1 cellular context compared by ENCODE assay signal in the genomic region with DNA sequence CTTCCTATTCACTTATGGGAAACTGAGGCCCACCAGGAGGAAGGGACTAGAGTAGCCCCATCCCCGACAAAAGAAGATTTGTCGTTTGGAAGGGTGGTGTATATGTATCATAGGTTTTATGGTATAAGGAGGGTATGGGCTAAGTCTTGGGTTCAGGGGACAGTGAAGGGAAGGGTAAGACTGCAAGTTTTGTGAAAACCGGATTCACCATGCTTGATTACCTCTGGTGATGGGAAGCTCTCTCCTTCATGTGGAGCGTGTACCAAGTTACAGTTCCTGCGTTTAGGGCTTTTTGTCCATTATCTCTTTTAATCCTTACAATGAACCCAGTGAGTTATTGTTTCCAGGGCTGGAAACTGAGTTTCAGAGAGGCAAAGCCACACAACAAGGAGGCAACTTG.
TF ChIP-seq lines count a peak whose summit lies in the region.

No MANE protein-coding gene starts in this region.

TF ChIP-seq in HepG2, 621 proteins besides CTCF, POLR2A, EP300 and RAD21:
- TF ChIP-seq, protein P1, sequence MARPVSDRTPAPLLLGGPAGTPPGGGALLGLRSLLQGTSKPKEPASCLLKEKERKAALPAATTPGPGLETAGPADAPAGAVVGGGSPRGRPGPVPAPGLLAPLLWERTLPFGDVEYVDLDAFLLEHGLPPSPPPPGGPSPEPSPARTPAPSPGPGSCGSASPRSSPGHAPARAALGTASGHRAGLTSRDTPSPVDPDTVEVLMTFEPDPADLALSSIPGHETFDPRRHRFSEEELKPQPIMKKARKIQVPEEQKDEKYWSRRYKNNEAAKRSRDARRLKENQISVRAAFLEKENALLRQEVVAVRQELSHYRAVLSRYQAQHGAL (CRISPR knock-in tag; IDR thresholded peaks at IDR 0.05; ENCODE audit: not compliant biosample characterization): no peak
- 0 out of 2 replicates have a peak, but pooled peaks have one; percentile 41 for TF ChIP-seq ZMYM3 (CRISPR knock-in tag; IDR thresholded peaks at IDR 0.05)
- peak; percentile 46; the same call in 1 of the 2 replicates for TF ChIP-seq POLR2G (IDR thresholded peaks at IDR 0.05; ENCODE audit: low read depth, low read length)
- peak; percentile 49; the same call in 1 of the 2 replicates for TF ChIP-seq CHD4 (IDR thresholded peaks at IDR 0.05; ENCODE audit: borderline replicate concordance, low read length)
- peak; percentile 44; the same call in 1 of the 2 replicates for TF ChIP-seq KDM1A (CRISPR knock-in tag; IDR thresholded peaks at IDR 0.05)
- peak; percentile 53; the same call in 1 of the 2 replicates for TF ChIP-seq ADNP (CRISPR knock-in tag; IDR thresholded peaks at IDR 0.05)
